Comparison of ENCODE assay signal across 17 cellular contexts in genomic region chr4:55118397-55118796, GRCh38. TPM values are rescaled to one million over a fixed set of nuclear protein-coding genes. Genes with fewer than 3 reads are reported as not detected.
DNase-seq lines count a peak whose midpoint lies in the region; ATAC-seq and TF ChIP-seq lines count a peak whose summit lies in the region.
"Had no signal": no experiment of that assay in that cellular context is flagged by ENCODE, and none has a peak within 500 bp of the region (broad histone marks: within the 10 kb centered on the region; RNA-seq: fewer than 3 reads in every experiment).

No MANE protein-coding gene starts in this region.

- no peak overlapping the region for H3K4me3 ChIP-seq in right cardiac atrium (ENCODE audit: low read length)
- H3K4me3 ChIP-seq in skeletal muscle tissue (ENCODE audit: low read length in 3 of 3), result no peak overlapping the region
- H3K4me3 ChIP-seq in tibial artery, result no peak overlapping the region
- H3K4me3 ChIP-seq: A549 had no signal

- H3K9me3 Mint-ChIP-seq in endothelial cell (ENCODE audit: unreplicated experiment), result no peaks in the 10 kb centered on the region
- no peaks in the 10 kb centered on the region for H3K9me3 Mint-ChIP-seq in stimulated activated memory B cell treated with anti-CD40 and anti-IgM and Interleukin-4, amounts not matched to agents 10 μg/mL and 1 μg/mL and 100 μg/mL, for 72 hours
- H3K9me3 Mint-ChIP-seq: CD4-positive, alpha-beta memory T cell; HFFc6 had no signal

- no peak overlapping the region for H3K9ac ChIP-seq in skeletal muscle tissue (ENCODE audit: low read depth in 1 of 3, low read length in 3 of 3)

- no peaks in the 10 kb centered on the region for H3K9me3 ChIP-seq in right cardiac atrium (ENCODE audit: control insufficient read depth, low read length)
- no peaks in the 10 kb centered on the region for H3K9me3 ChIP-seq in skeletal muscle tissue (ENCODE audit: control insufficient read depth in 3 of 3, low read length in 3 of 3)
- no peaks in the 10 kb centered on the region for H3K9me3 ChIP-seq in tibial artery
- H3K9me3 ChIP-seq: A549, BE2C had no signal

- DNase-seq in right cardiac atrium (no peak), cardiac septum (ENCODE audit: low spot score) (no peak), endothelial cell (ENCODE audit: low spot score) (no peak), tibial artery (no peak)
- no peak for DNase-seq in stimulated activated CD4-positive, alpha-beta T cell treated with anti-CD3 and anti-CD28 coated beads, Interleukin-15, amount 100 ng/mL, for 24 hours
- DNase-seq: BE2C; CD4-positive, alpha-beta memory T cell; DND-41; GDM1; HCEC 1CT; HFFc6 had no signal

- no peaks in the 10 kb centered on the region for H3K36me3 ChIP-seq in skeletal muscle tissue (ENCODE audit: control insufficient read depth in 3 of 3, insufficient read depth in 3 of 3, low read length in 3 of 3)
- peaks cover 0 to 14% (median 5%) of the 10 kb centered on the region in 3 donors for H3K36me3 ChIP-seq in tibial artery
- H3K36me3 ChIP-seq: BE2C had no signal

- H3K27ac ChIP-seq in right cardiac atrium (ENCODE audit: low read length) (peak overlapping the region; percentile 27), skeletal muscle tissue (ENCODE audit: low read depth, low read length) (peak overlapping the region; percentile 26), tibial artery (no peak overlapping the region)
- H3K27ac ChIP-seq: A549, C4-2B had no signal

- WGBS in right cardiac atrium, result 70% methylated on average over 6 of the region's 6 CpGs

- no peak for ATAC-seq in right cardiac atrium
- ATAC-seq in stimulated activated memory B cell treated with anti-CD40 and anti-IgM and Interleukin-4, amounts not matched to agents 10 μg/mL and 1 μg/mL and 100 μg/mL, for 72 hours, result no peak
- ATAC-seq: A549, HepG2 had no signal

- H3K27me3 Mint-ChIP-seq in endothelial cell (ENCODE audit: unreplicated experiment), result peaks cover 1% of the 10 kb centered on the region
- H3K27me3 Mint-ChIP-seq in stimulated activated memory B cell treated with anti-CD40 and anti-IgM and Interleukin-4, amounts not matched to agents 10 μg/mL and 1 μg/mL and 100 μg/mL, for 72 hours, result no peaks in the 10 kb centered on the region

- H3K4me1 Mint-ChIP-seq in endothelial cell (ENCODE audit: unreplicated experiment), result peaks cover 71% of the 10 kb centered on the region
- H3K4me1 Mint-ChIP-seq in stimulated activated memory B cell treated with anti-CD40 and anti-IgM and Interleukin-4, amounts not matched to agents 10 μg/mL and 1 μg/mL and 100 μg/mL, for 72 hours, result no peaks in the 10 kb centered on the region
- H3K4me1 Mint-ChIP-seq: CD4-positive, alpha-beta memory T cell had no signal

- H3K27me3 ChIP-seq in right cardiac atrium (ENCODE audit: control insufficient read depth, insufficient read depth) (no peaks in the 10 kb centered on the region), skeletal muscle tissue (ENCODE audit: control insufficient read depth in 3 of 3, insufficient read depth in 3 of 3, low read length in 3 of 3) (no peaks in the 10 kb centered on the region), tibial artery (no peaks in the 10 kb centered on the region)
- H3K27me3 ChIP-seq: BE2C had no signal

- H3K36me3 Mint-ChIP-seq in endothelial cell (ENCODE audit: low read depth, unreplicated experiment), result peaks cover 92% of the 10 kb centered on the region
- no peaks in the 10 kb centered on the region for H3K36me3 Mint-ChIP-seq in stimulated activated memory B cell treated with anti-CD40 and anti-IgM and Interleukin-4, amounts not matched to agents 10 μg/mL and 1 μg/mL and 100 μg/mL, for 72 hours
- H3K36me3 Mint-ChIP-seq: CD4-positive, alpha-beta memory T cell had no signal

- H3K4me1 ChIP-seq in right cardiac atrium (ENCODE audit: control insufficient read depth, insufficient read depth, low read length) (peaks cover 3% of the 10 kb centered on the region), skeletal muscle tissue (ENCODE audit: control insufficient read depth in 3 of 3, insufficient read depth in 3 of 3, low read length in 3 of 3) (peaks cover 0 to 2% (median 0%) of the 10 kb centered on the region in 3 donors), tibial artery (peaks cover 0 to under 1% (median 0%) of the 10 kb centered on the region in 4 donors)
- H3K4me1 ChIP-seq: A549, BE2C had no signal

- TF ChIP-seq CTCF in endothelial cell (IDR thresholded peaks at IDR 0.05; ENCODE audit: unreplicated experiment) (no peak), tibial artery (IDR thresholded peaks at IDR 0.05) (no peak)

- peak overlapping the region; percentile 88 for H3K4me3 Mint-ChIP-seq in endothelial cell (ENCODE audit: unreplicated experiment)
- no peak overlapping the region for H3K4me3 Mint-ChIP-seq in stimulated activated memory B cell treated with anti-CD40 and anti-IgM and Interleukin-4, amounts not matched to agents 10 μg/mL and 1 μg/mL and 100 μg/mL, for 72 hours
- H3K4me3 Mint-ChIP-seq: CD4-positive, alpha-beta memory T cell; HFFc6 had no signal

- intact Hi-C loops in right cardiac atrium (cut with DNase I), result loop anchor here in 1 of 4 donors (10.0 kb wide), 1 partner anchor 114 kb away; no protein-coding TSS in a partner anchor
- intact Hi-C loops in cardiac septum (cut with DNase I), result loop anchor here (5.0 kb wide), 2 partner anchors 51 to 204 kb away; no protein-coding TSS in a partner anchor
- intact Hi-C loops in tibial artery (cut with DNase I; ENCODE audit: low total_unique reads), result no loop called here

- H3K27ac Mint-ChIP-seq in endothelial cell (ENCODE audit: unreplicated experiment), result peak overlapping the region; percentile 85
- no peak overlapping the region for H3K27ac Mint-ChIP-seq in stimulated activated memory B cell treated with anti-CD40 and anti-IgM and Interleukin-4, amounts not matched to agents 10 μg/mL and 1 μg/mL and 100 μg/mL, for 72 hours
- H3K27ac Mint-ChIP-seq: CD4-positive, alpha-beta memory T cell; HFFc6 had no signal

RNA-seq across cellular contexts. Expression of gene KDR, which starts 7.0 kb away (rescaled TPM):
- 10 to 100 TPM; 13.6 to 20.9 (median 17.2) TPM for total RNA-seq in right cardiac atrium
- polyA plus RNA-seq in right cardiac atrium, result 10.5 TPM
- 28.7 TPM for total RNA-seq in cardiac septum
- total RNA-seq in endothelial cell (ENCODE audit: unreplicated experiment), result 924 TPM
- 49.1 TPM for total RNA-seq in skeletal muscle tissue
- total RNA-seq: CD4-positive, alpha-beta memory T cell; HepG2; HFFc6 had no signal
- polyA plus RNA-seq: A549; AG04450; CD4-positive, alpha-beta memory T cell; HepG2 had no signal

Comparison
In these comparisons a context has a peak if more than half of its experiments do, and no peak if none do; other contexts are left out.
1. H3K27ac ChIP-seq: peak in right cardiac atrium (single experiment) and skeletal muscle tissue (single experiment); none in tibial artery (0 of 2).
2. RNA of gene KDR, which starts 7.0 kb away (total RNA-seq): 924 TPM in endothelial cell (single experiment); 49.1 TPM in skeletal muscle tissue (single experiment), 28.7 TPM in cardiac septum (single experiment) and 13.6 to 20.9 TPM in right cardiac atrium; every median in the first group is over 10 times any median in the second.